ENCODE assay signal across 1 cellular context in the genomic region with DNA sequence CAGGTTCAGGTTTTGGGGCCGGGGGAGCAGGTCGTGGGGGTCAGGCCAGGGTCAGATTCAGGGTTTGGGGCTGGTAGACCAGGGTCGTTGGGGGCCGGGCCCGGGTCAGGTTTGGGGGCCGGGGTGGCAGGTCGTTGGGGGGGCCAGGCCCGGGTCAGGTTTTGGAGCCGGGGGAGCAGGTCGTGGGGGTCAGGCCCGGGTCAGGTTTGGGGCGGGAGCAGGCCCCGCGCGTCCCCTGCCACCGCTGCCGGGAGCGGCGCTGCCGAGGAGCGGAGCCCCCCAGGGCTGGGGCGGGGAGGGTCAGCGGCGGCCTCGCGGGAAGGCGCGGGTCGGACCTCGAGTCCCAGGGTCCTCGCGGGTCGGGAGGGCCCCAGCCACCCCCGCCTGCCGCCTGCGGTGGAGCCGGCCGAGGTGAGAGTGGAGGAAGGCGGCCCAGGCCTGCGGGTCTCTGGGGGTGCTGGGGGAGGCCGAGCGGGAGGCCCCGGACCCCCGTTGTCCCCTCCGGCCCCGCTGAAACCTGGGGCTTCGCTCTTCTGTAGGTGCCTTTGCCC.
A peak's percentile ranks its signal among the peaks of the same experiment; 100 is the strongest.
TF ChIP-seq lines count a peak whose summit lies in the region.

No MANE protein-coding gene starts in this region.

TF ChIP-seq in HepG2, 621 proteins besides CTCF, POLR2A, EP300 and RAD21:
- TF ChIP-seq ZSCAN31 (CRISPR knock-in tag; IDR thresholded peaks at IDR 0.05; ENCODE audit: low read depth) (0 out of 2 replicates have a peak, but pooled peaks have one; percentile 51), ZNF34 (CRISPR knock-in tag; IDR thresholded peaks at IDR 0.05; ENCODE audit: borderline replicate concordance) (no peak), ZBTB26 (CRISPR knock-in tag; IDR thresholded peaks at IDR 0.05; ENCODE audit: borderline replicate concordance) (no peak), PATZ1 (CRISPR knock-in tag; IDR thresholded peaks at IDR 0.05) (peak; percentile 71), ZNF274 (CRISPR knock-in tag; IDR thresholded peaks at IDR 0.05) (0 out of 2 replicates have a peak, but pooled peaks have one; percentile 22), ZFY (CRISPR knock-in tag; IDR thresholded peaks at IDR 0.05) (peak; percentile 57), MTA1 (CRISPR knock-in tag; IDR thresholded peaks at IDR 0.05; ENCODE audit: borderline replicate concordance) (peak; percentile 47; the same call in 1 of the 2 replicates), ZNF563 (CRISPR knock-in tag; IDR thresholded peaks at IDR 0.05) (0 out of 2 replicates have a peak, but pooled peaks have one; percentile 26), ZFX (CRISPR knock-in tag; IDR thresholded peaks at IDR 0.05; ENCODE audit: low read depth) (peak; percentile 52), HNRNPK (IDR thresholded peaks at IDR 0.05; ENCODE audit: low read depth, low read length, poor library complexity, severe bottlenecking) (peak; percentile 23), MAZ (IDR thresholded peaks at IDR 0.05; ENCODE audit: borderline replicate concordance, low read depth, low read length) (no peak), MAZ (CRISPR knock-in tag; IDR thresholded peaks at IDR 0.05; ENCODE audit: low read depth) (peak; percentile 44; the same call in 1 of the 2 replicates), HNRNPLL (IDR thresholded peaks at IDR 0.05; ENCODE audit: low read depth, low read length, poor library complexity, severe bottlenecking) (peak; percentile 10), ZNF784 (CRISPR knock-in tag; IDR thresholded peaks at IDR 0.05; ENCODE audit: borderline replicate concordance) (0 out of 2 replicates have a peak, but pooled peaks have one; percentile 21), THAP7 (CRISPR knock-in tag; IDR thresholded peaks at IDR 0.05) (no peak), ZNF772 (CRISPR knock-in tag; IDR thresholded peaks at IDR 0.05) (0 out of 2 replicates have a peak, but pooled peaks have one; percentile 44), RBFOX2 (IDR thresholded peaks at IDR 0.05; ENCODE audit: low read depth, low read length) (0 out of 2 replicates have a peak, but pooled peaks have one; percentile 45), ZNF556 (CRISPR knock-in tag; IDR thresholded peaks at IDR 0.05; ENCODE audit: borderline replicate concordance) (0 out of 2 replicates have a peak, but pooled peaks have one; percentile 20), FOXA1 (IDR thresholded peaks at IDR 0.05) (no peak), FOXA1 (CRISPR knock-in tag; IDR thresholded peaks at IDR 0.05) (no peak), ARID4A (CRISPR knock-in tag; IDR thresholded peaks at IDR 0.05; ENCODE audit: borderline replicate concordance) (peak; percentile 40; the same call in 1 of the 2 replicates), SOX13 (IDR thresholded peaks at IDR 0.05) (no peak), SOX13 (CRISPR knock-in tag; conservative IDR thresholded peaks at IDR 0.05 in 1 of 2, IDR thresholded peaks at IDR 0.05 in 1 of 2) (no peak), ZNF710 (CRISPR knock-in tag; IDR thresholded peaks at IDR 0.05; ENCODE audit: borderline replicate concordance) (peak; percentile 24; the same call in 1 of the 2 replicates), ZNF18 (CRISPR knock-in tag; IDR thresholded peaks at IDR 0.05; ENCODE audit: insufficient replicate concordance) (no peak)
- TF ChIP-seq, protein P1, sequence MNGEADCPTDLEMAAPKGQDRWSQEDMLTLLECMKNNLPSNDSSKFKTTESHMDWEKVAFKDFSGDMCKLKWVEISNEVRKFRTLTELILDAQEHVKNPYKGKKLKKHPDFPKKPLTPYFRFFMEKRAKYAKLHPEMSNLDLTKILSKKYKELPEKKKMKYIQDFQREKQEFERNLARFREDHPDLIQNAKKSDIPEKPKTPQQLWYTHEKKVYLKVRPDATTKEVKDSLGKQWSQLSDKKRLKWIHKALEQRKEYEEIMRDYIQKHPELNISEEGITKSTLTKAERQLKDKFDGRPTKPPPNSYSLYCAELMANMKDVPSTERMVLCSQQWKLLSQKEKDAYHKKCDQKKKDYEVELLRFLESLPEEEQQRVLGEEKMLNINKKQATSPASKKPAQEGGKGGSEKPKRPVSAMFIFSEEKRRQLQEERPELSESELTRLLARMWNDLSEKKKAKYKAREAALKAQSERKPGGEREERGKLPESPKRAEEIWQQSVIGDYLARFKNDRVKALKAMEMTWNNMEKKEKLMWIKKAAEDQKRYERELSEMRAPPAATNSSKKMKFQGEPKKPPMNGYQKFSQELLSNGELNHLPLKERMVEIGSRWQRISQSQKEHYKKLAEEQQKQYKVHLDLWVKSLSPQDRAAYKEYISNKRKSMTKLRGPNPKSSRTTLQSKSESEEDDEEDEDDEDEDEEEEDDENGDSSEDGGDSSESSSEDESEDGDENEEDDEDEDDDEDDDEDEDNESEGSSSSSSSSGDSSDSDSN (CRISPR knock-in tag; IDR thresholded peaks at IDR 0.05): peak; percentile 29; the same call in 1 of the 2 replicates
- TF ChIP-seq, protein P2, sequence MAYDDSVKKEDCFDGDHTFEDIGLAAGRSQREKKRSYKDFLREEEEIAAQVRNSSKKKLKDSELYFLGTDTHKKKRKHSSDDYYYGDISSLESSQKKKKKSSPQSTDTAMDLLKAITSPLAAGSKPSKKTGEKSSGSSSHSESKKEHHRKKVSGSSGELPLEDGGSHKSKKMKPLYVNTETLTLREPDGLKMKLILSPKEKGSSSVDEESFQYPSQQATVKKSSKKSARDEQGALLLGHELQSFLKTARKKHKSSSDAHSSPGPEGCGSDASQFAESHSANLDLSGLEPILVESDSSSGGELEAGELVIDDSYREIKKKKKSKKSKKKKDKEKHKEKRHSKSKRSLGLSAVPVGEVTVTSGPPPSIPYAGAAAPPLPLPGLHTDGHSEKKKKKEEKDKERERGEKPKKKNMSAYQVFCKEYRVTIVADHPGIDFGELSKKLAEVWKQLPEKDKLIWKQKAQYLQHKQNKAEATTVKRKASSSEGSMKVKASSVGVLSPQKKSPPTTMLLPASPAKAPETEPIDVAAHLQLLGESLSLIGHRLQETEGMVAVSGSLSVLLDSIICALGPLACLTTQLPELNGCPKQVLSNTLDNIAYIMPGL (CRISPR knock-in tag; IDR thresholded peaks at IDR 0.05; ENCODE audit: borderline replicate concordance in 1 of 2, low read depth in 1 of 2): peak in 1 of 2 experiments; percentile 12; a peak in 1 of 4 replicates
- TF ChIP-seq, protein P3, sequence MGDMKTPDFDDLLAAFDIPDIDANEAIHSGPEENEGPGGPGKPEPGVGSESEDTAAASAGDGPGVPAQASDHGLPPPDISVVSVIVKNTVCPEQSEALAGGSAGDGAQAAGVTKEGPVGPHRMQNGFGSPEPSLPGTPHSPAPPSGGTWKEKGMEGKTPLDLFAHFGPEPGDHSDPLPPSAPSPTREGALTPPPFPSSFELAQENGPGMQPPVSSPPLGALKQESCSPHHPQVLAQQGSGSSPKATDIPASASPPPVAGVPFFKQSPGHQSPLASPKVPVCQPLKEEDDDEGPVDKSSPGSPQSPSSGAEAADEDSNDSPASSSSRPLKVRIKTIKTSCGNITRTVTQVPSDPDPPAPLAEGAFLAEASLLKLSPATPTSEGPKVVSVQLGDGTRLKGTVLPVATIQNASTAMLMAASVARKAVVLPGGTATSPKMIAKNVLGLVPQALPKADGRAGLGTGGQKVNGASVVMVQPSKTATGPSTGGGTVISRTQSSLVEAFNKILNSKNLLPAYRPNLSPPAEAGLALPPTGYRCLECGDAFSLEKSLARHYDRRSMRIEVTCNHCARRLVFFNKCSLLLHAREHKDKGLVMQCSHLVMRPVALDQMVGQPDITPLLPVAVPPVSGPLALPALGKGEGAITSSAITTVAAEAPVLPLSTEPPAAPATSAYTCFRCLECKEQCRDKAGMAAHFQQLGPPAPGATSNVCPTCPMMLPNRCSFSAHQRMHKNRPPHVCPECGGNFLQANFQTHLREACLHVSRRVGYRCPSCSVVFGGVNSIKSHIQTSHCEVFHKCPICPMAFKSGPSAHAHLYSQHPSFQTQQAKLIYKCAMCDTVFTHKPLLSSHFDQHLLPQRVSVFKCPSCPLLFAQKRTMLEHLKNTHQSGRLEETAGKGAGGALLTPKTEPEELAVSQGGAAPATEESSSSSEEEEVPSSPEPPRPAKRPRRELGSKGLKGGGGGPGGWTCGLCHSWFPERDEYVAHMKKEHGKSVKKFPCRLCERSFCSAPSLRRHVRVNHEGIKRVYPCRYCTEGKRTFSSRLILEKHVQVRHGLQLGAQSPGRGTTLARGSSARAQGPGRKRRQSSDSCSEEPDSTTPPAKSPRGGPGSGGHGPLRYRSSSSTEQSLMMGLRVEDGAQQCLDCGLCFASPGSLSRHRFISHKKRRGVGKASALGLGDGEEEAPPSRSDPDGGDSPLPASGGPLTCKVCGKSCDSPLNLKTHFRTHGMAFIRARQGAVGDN (CRISPR knock-in tag; IDR thresholded peaks at IDR 0.05): peak; percentile 44; the same call in 1 of the 2 replicates
TF ChIP-seq in HepG2: peak in this region for 19.
